18 cellular contexts compared by ENCODE assay signal in genomic region chr13:31756346-31756745, GRCh38. TPM values are rescaled to one million over a fixed set of nuclear protein-coding genes. Genes with fewer than 3 reads are reported as not detected.
A peak's percentile ranks its signal among the peaks of the same experiment; 100 is the strongest.
DNase-seq lines count a peak whose midpoint lies in the region; TF ChIP-seq lines count a peak whose summit lies in the region.
"Had no signal": no experiment of that assay in that cellular context is flagged by ENCODE, and none has a peak within 500 bp of the region (broad histone marks: within the 10 kb centered on the region; RNA-seq: fewer than 3 reads in every experiment).

No MANE protein-coding gene starts in this region.

- H3K27me3 Mint-ChIP-seq in progenitor cell of endocrine pancreas: peaks cover 10% of the 10 kb centered on the region

- peak; percentile 48 for DNase-seq in Caki2 (ENCODE audit: low read depth)
- DNase-seq in NCI-H226: peak; percentile 63
- DNase-seq in dedifferentiated amniotic fluid mesenchymal stem cell (ENCODE audit: extremely low spot score): peak; percentile 29
- peak; percentile 49 for DNase-seq in renal cortical epithelial cell (ENCODE audit: low read depth)
- DNase-seq in NCI-H69 (lab: John Stamatoyannopoulos, UW): no peak
- DNase-seq in UCSD-AML1 (lab: John Stamatoyannopoulos, UW; ENCODE audit: unreplicated experiment): no peak
- no peak for DNase-seq in progenitor cell of endocrine pancreas (ENCODE audit: low spot score, unreplicated experiment)
- no peak for DNase-seq in AML-193 (lab: John Stamatoyannopoulos, UW)
- DNase-seq: activated CD4-positive, alpha-beta T cell treated with anti-CD3 and anti-CD28 coated beads, Interleukin-2, amount 50 U/mL, for 48 hours; activated effector memory CD4-positive, alpha-beta T cell treated with Interleukin-2 at 50 U/mL for 16 hours; CD4-positive, alpha-beta memory T cell; Kasumi-1; midbrain; posterior cingulate gyrus; stimulated activated CD4-positive, alpha-beta T cell treated with anti-CD3 and anti-CD28 coated beads, Interleukin-1b, Interleukin-23, amount 100 ng/mL, for 48 hours; T-helper 2 cell had no signal

- in situ Hi-C loops in Caki2 (cut with HindIII; ENCODE audit: low pct_unique_long_range_greater_than_20kb, low sequenced_read_pairs): no loop called here

- no peaks in the 10 kb centered on the region for H3K4me1 Mint-ChIP-seq in progenitor cell of endocrine pancreas (ENCODE audit: low read depth)
- H3K4me1 Mint-ChIP-seq: CD4-positive, alpha-beta memory T cell; stimulated activated effector memory CD8-positive, alpha-beta T cell treated with anti-CD3 and anti-CD28 coated beads, Interleukin-12 subunit alpha, Interleukin-12 subunit beta, amount 100 ng/mL, for 72 hours had no signal

- no peak overlapping the region for H3K27ac Mint-ChIP-seq in progenitor cell of endocrine pancreas
- H3K27ac Mint-ChIP-seq: CD4-positive, alpha-beta memory T cell; stimulated activated effector memory CD8-positive, alpha-beta T cell treated with anti-CD3 and anti-CD28 coated beads, Interleukin-12 subunit alpha, Interleukin-12 subunit beta, amount 100 ng/mL, for 72 hours had no signal

- TF ChIP-seq CTCF in progenitor cell of endocrine pancreas (IDR thresholded peaks at IDR 0.05; ENCODE audit: unreplicated experiment): no peak

- H3K9me3 Mint-ChIP-seq in progenitor cell of endocrine pancreas (ENCODE audit: low read depth): no peaks in the 10 kb centered on the region
- H3K9me3 Mint-ChIP-seq: CD4-positive, alpha-beta memory T cell; stimulated activated effector memory CD8-positive, alpha-beta T cell treated with anti-CD3 and anti-CD28 coated beads, Interleukin-12 subunit alpha, Interleukin-12 subunit beta, amount 100 ng/mL, for 72 hours had no signal

- no peaks in the 10 kb centered on the region for H3K36me3 Mint-ChIP-seq in progenitor cell of endocrine pancreas (ENCODE audit: insufficient read depth)
- H3K36me3 Mint-ChIP-seq: CD4-positive, alpha-beta memory T cell; stimulated activated effector memory CD8-positive, alpha-beta T cell treated with anti-CD3 and anti-CD28 coated beads, Interleukin-12 subunit alpha, Interleukin-12 subunit beta, amount 100 ng/mL, for 72 hours had no signal

- H3K4me3 Mint-ChIP-seq in progenitor cell of endocrine pancreas (ENCODE audit: low read depth): no peak overlapping the region
- H3K4me3 Mint-ChIP-seq: CD4-positive, alpha-beta memory T cell; stimulated activated effector memory CD8-positive, alpha-beta T cell treated with anti-CD3 and anti-CD28 coated beads, Interleukin-12 subunit alpha, Interleukin-12 subunit beta, amount 100 ng/mL, for 72 hours had no signal

RNA-seq across cellular contexts. Expression of gene RXFP2, which starts 17.0 kb away (rescaled TPM):
- total RNA-seq in Caki2 (2014; rRNA removed; shearing (Covaris generic); ENCODE audit: low replicate concordance): not detected in 2 replicates
- total RNA-seq in renal cortical epithelial cell (not detected in 2 replicates), progenitor cell of endocrine pancreas (not detected in 2 replicates)
- total RNA-seq: cardiac septum; CD4-positive, alpha-beta memory T cell had no signal

Comparison
In these comparisons a context has a peak if more than half of its experiments do, and no peak if none do; other contexts are left out.
1. DNase-seq: peak in Caki2 (single experiment), NCI-H226 (single experiment), dedifferentiated amniotic fluid mesenchymal stem cell (single experiment) and renal cortical epithelial cell (single experiment); none in NCI-H69 (single experiment), UCSD-AML1 (single experiment), progenitor cell of endocrine pancreas (single experiment) and AML-193 (0 of 2).